ENCODE assay signal across 24 cellular contexts in the genomic region with DNA sequence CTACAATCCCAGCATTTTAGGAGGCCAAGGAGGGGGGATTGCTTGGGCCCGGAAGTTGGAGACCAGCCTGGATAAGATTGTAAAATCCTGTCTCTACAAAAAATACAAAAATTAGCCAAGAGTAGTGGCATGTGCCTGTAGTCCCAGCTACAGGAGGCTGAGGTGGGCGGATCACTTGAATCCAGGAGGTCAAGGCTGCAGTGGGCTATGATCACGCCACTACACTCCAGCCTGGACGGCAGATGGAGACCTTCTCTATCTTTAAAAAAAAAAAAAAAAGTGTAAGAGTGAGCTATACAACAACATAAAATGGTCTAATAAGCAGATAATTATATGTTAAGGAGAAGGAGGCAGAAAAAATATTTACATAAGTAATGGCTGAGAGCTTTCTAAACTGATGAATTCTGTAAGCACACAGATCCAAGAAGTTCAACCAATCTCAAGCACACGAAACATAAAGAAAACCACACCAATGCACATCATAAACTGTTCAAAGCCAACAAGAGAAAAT.
"Had no signal": no experiment of that assay in that cellular context is flagged by ENCODE, and none has a peak within 500 bp of the region (broad histone marks: within the 10 kb centered on the region; RNA-seq: fewer than 3 reads in every experiment).

No MANE protein-coding gene starts in this region.

- H3K4me1 ChIP-seq: adrenal gland, SJCRH30 had no signal

- H3K27me3 ChIP-seq: adrenal gland, SJCRH30 had no signal

- H3K9me3 Mint-ChIP-seq: activated naive CD8-positive, alpha-beta T cell treated with anti-CD3 and anti-CD28 coated beads, Interleukin-2, amount 10 ng/mL, durations not matched to agents 7 days and 5 days had no signal

- H3K36me3 ChIP-seq: adrenal gland, SJCRH30, WERI-Rb-1 had no signal

- H3K36me3 Mint-ChIP-seq: activated naive CD8-positive, alpha-beta T cell treated with anti-CD3 and anti-CD28 coated beads, Interleukin-2, amount 10 ng/mL, durations not matched to agents 7 days and 5 days had no signal

- H3K9me3 ChIP-seq: adrenal gland, SJCRH30, SK-N-SH had no signal

- H3K4me1 Mint-ChIP-seq: activated CD4-positive, alpha-beta T cell treated with anti-CD3 and anti-CD28 coated beads for 36 hours; activated naive CD8-positive, alpha-beta T cell treated with anti-CD3 and anti-CD28 coated beads, Interleukin-2, amount 10 ng/mL, durations not matched to agents 7 days and 5 days had no signal

- H3K27ac ChIP-seq: adrenal gland, RWPE1, SJCRH30, WERI-Rb-1 had no signal

- H3K4me2 ChIP-seq: SK-N-SH had no signal

- H3K27ac Mint-ChIP-seq: activated CD4-positive, alpha-beta T cell treated with anti-CD3 and anti-CD28 coated beads for 36 hours; activated CD8-positive, alpha-beta T cell treated with anti-CD3 and anti-CD28 coated beads, Interleukin-2, amount 10 ng/mL, durations not matched to agents 7 days and 5 days; activated naive CD8-positive, alpha-beta T cell treated with anti-CD3 and anti-CD28 coated beads, Interleukin-2, amount 10 ng/mL, durations not matched to agents 7 days and 5 days had no signal

- H3K9me2 ChIP-seq: SK-N-SH had no signal

- H3K4me3 Mint-ChIP-seq: activated CD4-positive, alpha-beta T cell treated with anti-CD3 and anti-CD28 coated beads for 36 hours; activated CD8-positive, alpha-beta T cell treated with anti-CD3 and anti-CD28 coated beads, Interleukin-2, amount 10 ng/mL, durations not matched to agents 7 days and 5 days; activated naive CD8-positive, alpha-beta T cell treated with anti-CD3 and anti-CD28 coated beads, Interleukin-2, amount 10 ng/mL, durations not matched to agents 7 days and 5 days had no signal

- H3K4me3 ChIP-seq: adrenal gland, SJCRH30 had no signal

- ATAC-seq: activated CD4-positive, alpha-beta T cell treated with anti-CD3 and anti-CD28 coated beads for 36 hours; activated CD8-positive, alpha-beta T cell treated with anti-CD3 and anti-CD28 coated beads, Interleukin-2, amount 10 ng/mL, durations not matched to agents 7 days and 5 days; Panc1 had no signal

- DNase-seq: activated CD4-positive, alpha-beta T cell treated with anti-CD3 and anti-CD28 coated beads for 36 hours; activated CD4-positive, alpha-beta T cell treated with anti-CD3 and anti-CD28 coated beads, Interleukin-2, amount 50 U/mL, for 4 hours; activated CD8-positive, alpha-beta memory T cell treated with anti-CD3 and anti-CD28 coated beads, Interleukin-2, amount 50 U/mL, for 48 hours; activated CD8-positive, alpha-beta T cell treated with anti-CD3 and anti-CD28 coated beads, Interleukin-2, amount 10 ng/mL, durations not matched to agents 7 days and 5 days; activated naive CD4-positive, alpha-beta T cell treated with anti-CD3 and anti-CD28 coated beads, Interleukin-2, amount 50 U/mL, for 16 hours; activated naive CD8-positive, alpha-beta T cell treated with anti-CD3 and anti-CD28 coated beads, Interleukin-2, amount 10 ng/mL, durations not matched to agents 7 days and 5 days; activated T-cell treated with anti-CD3 and anti-CD28 coated beads, Interleukin-2, amount 50 U/mL, for 1 hour; adrenal gland; anterior cingulate cortex; KG1; NCI-H1048; NCI-H1694 treated with DMSO at 0.1 percent for 48 hours; NCI-H2029 treated with DMSO at 0.1 percent for 48 hours; NCI-H510A treated with DMSO at 0.1 percent for 48 hours; NCI-H774; NK-92 treated with Interleukin-12 subunit alpha and Interleukin-12 subunit beta, amount 100 ng/mL, for 24 hours; OCI-M1; Right ventricle myocardium superior; SJCRH30; SK-N-SH; T-helper 1 cell; WERI-Rb-1 had no signal
